8 cellular contexts compared by ENCODE assay signal in the genomic region with DNA sequence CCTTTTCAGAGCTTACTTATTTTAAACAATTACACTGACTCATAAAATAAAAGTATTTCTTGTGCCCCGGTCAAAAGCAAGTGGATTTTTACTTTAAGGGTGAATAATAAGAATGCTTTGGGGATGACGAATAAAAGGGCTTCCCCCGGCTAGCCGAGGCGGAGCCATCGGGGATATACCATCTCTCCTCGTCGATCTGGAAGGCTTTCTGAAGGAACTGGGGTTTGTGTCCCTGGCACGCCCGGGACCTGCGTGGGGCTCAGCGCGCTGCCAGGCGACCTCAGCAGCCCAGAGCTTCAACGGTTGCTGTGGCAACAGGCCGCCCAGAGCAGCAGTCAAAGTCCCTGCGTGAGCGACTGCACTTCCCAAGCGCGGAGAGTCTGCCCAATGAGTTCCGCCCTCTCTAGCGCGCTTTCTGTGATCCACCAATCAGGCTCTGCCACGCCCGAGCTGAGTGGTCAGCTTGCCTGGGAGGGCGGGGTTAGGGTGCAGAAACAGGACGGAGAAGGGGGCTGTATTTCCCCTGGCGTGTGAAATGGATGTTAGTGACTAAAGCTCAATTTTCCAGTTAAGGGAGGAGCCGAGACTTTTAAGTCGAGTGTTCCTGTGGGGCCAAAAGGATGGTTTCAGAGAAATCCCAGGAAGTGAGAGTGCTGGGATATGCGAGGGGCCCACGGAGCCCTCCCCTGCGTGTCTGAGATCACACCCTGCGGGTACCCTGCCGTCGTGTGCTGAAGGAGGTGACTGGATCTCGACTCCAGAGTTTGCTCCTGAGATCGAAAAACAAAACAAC. TPM values are rescaled to one million over a fixed set of nuclear protein-coding genes. Genes with fewer than 3 reads are reported as not detected.
DNase-seq lines count a peak whose midpoint lies in the region; ATAC-seq and TF ChIP-seq lines count a peak whose summit lies in the region.

No MANE protein-coding gene starts in this region.

- H3K27ac Mint-ChIP-seq in CD4-positive, alpha-beta T cell, result peak overlapping the region; percentile 38

- no peak for TF ChIP-seq CTCF in CD4-positive, alpha-beta T cell (IDR thresholded peaks at IDR 0.05)
- TF ChIP-seq CTCF in lung (IDR thresholded peaks at IDR 0.05; ENCODE audit: control extremely low read depth, extremely low read depth), result no peak

- intact Hi-C loops in CD4-positive, alpha-beta T cell (cut with DNase I, micrococcal nuclease), result no loop called here

- no peak overlapping the region for H3K27ac ChIP-seq in CD4-positive, alpha-beta T cell (ENCODE audit: low read depth, low read length)
- H3K27ac ChIP-seq in lung (ENCODE audit: low read depth in 1 of 2, low read length in 1 of 2), result peak overlapping the region; percentile 74 to 92

- H3K4me1 ChIP-seq in lung (ENCODE audit: control insufficient read depth in 2 of 2, insufficient read depth in 2 of 2, low read length in 2 of 2), result peaks cover 0 to 4% of the 10 kb centered on the region in 2 donors

- H3K36me3 ChIP-seq in lung (ENCODE audit: control insufficient read depth in 2 of 2, insufficient read depth in 2 of 2, low read length in 2 of 2), result no peaks in the 10 kb centered on the region

- H3K4me1 Mint-ChIP-seq in CD4-positive, alpha-beta T cell (ENCODE audit: low read depth), result peaks cover 33% of the 10 kb centered on the region

- DNase-seq in CD4-positive, alpha-beta T cell, result peak; percentile 65 to 84 (median 80)
- DNase-seq in HK-2 (ENCODE audit: unreplicated experiment) (peak; percentile 96), NCI-H82 treated with DMSO at 0.1 percent for 48 hours (lab: John Stamatoyannopoulos, UW; ENCODE audit: unreplicated experiment) (peak; percentile 95), lung (ENCODE audit: low spot score) (peak; percentile 95)
- peak; percentile 82 to 83 for DNase-seq in activated CD8-positive, alpha-beta memory T cell treated with anti-CD3 and anti-CD28 coated beads for 1 hour (ENCODE audit: extremely low read depth in 1 of 2, low read depth in 1 of 2)
- DNase-seq in effector CD8-positive, alpha-beta T cell (lab: John Stamatoyannopoulos, UW), result peak; percentile 82
- peak; percentile 84 to 97 (median 91) for DNase-seq in stimulated activated CD4-positive, alpha-beta T cell treated with anti-CD3 and anti-CD28 coated beads, TNF-alpha, amount 100 ng/mL, for 24 hours (ENCODE audit: low read depth in 3 of 3)

- H3K27me3 Mint-ChIP-seq in CD4-positive, alpha-beta T cell, result peaks cover 49% of the 10 kb centered on the region

- CTCF ChIA-PET in CD4-positive, alpha-beta T cell (lab: Charles Lee), result interaction anchor here (2.4 to 3.1 kb wide), 2 partner anchors 205 to 230 kb away, joined by 11 to 12 read pairs; no protein-coding TSS in a partner anchor

- ATAC-seq in CD4-positive, alpha-beta T cell (ENCODE audit: poor library complexity), result peak; percentile 92
- ATAC-seq in GM19455 (IDR thresholded peaks at IDR 0.05; ENCODE audit: unreplicated experiment) (peak; percentile 94), lung (ENCODE audit: insufficient read depth, low FRiP score) (peak; percentile 94)

- H3K4me3 ChIP-seq in lung, result peak overlapping the region; percentile 58

- no peaks in the 10 kb centered on the region for H3K9me3 Mint-ChIP-seq in CD4-positive, alpha-beta T cell

- H3K9me3 ChIP-seq in CD4-positive, alpha-beta T cell (ENCODE audit: control insufficient read depth, low read length), result no peaks in the 10 kb centered on the region
- no peaks in the 10 kb centered on the region for H3K9me3 ChIP-seq in lung (ENCODE audit: control insufficient read depth in 2 of 2, insufficient read depth in 1 of 2, low read length in 1 of 2)

- POLR2A ChIA-PET in CD4-positive, alpha-beta T cell (lab: Charles Lee), result interaction anchor here (1.0 to 4.0 kb wide), 4 partner anchors 33 to 204 kb away, joined by 4 to 17 read pairs (median 8); a partner anchor contains a TSS

- no peaks in the 10 kb centered on the region for H3K36me3 Mint-ChIP-seq in CD4-positive, alpha-beta T cell (ENCODE audit: low read depth)

- peak overlapping the region; percentile 88 for H3K4me3 Mint-ChIP-seq in CD4-positive, alpha-beta T cell

- peaks cover 24% of the 10 kb centered on the region for H3K27me3 ChIP-seq in CD4-positive, alpha-beta T cell (ENCODE audit: control insufficient read depth, insufficient read depth, low read length)
- H3K27me3 ChIP-seq in lung (ENCODE audit: control insufficient read depth, insufficient read depth), result no peaks in the 10 kb centered on the region

- WGBS in lung, 2 donors, result 0% methylated on average over 34 to 38 of the region's 38 CpGs

RNA-seq across cellular contexts. Expression of a gene that starts 33.0 kb away (rescaled TPM):
- total RNA-seq in CD4-positive, alpha-beta T cell, result 10 to 100 TPM; 22.0 to 23.5 TPM
- total RNA-seq in lung, result 100 to 1,000 TPM; 141 to 172 TPM
- 100 to 1,000 TPM; 180 to 351 TPM for polyA plus RNA-seq in lung

RNA-seq across cellular contexts. Expression of a gene that starts 54.3 kb away (rescaled TPM):
- not detected for total RNA-seq in CD4-positive, alpha-beta T cell
- total RNA-seq in lung, result not detected
- polyA plus RNA-seq in lung, result under 1 TPM; 0.08 to 0.14 TPM

Comparison
In these comparisons a context has a peak if more than half of its experiments do, and no peak if none do; other contexts are left out.
1. RNA of a gene that starts 33.0 kb away (total RNA-seq): 141 to 172 TPM in lung; 22.0 to 23.5 TPM in CD4-positive, alpha-beta T cell; every median in the first group is over 4 times any median in the second.
2. Peak in every context shown above with its lines, with median percentiles within 50 percentile points of each other: ATAC-seq and DNase-seq.